ENCODE assay signal across 10 cellular contexts in genomic region chr19:3950871-3951861, GRCh38. TPM values are rescaled to one million over a fixed set of nuclear protein-coding genes. Genes with fewer than 3 reads are reported as not detected.
DNase-seq lines count a peak whose midpoint lies in the region; ATAC-seq and TF ChIP-seq lines count a peak whose summit lies in the region.
"Had no signal": no experiment of that assay in that cellular context is flagged by ENCODE, and none has a peak within 500 bp of the region (broad histone marks: within the 10 kb centered on the region; RNA-seq: fewer than 3 reads in every experiment).

No MANE protein-coding gene starts in this region.

- no peak overlapping the region for H3K4me3 ChIP-seq in HEK293 (ENCODE audit: low read depth, low read length)
- peak overlapping the region; percentile 74 for H3K4me3 ChIP-seq in left ventricle myocardium inferior
- peak overlapping the region; percentile 82 to 92 (median 89) for H3K4me3 ChIP-seq in skeletal muscle tissue (ENCODE audit: low read length in 3 of 3)

- H3K9ac ChIP-seq in skeletal muscle tissue (ENCODE audit: low read depth in 1 of 3, low read length in 3 of 3) = peak overlapping the region; percentile 94 to 99 (median 99)
- H3K9ac ChIP-seq: parathyroid adenoma had no signal

- DNase-seq in WTC11 (ENCODE audit: low spot score) (no peak), left ventricle myocardium inferior (peak; percentile 75), SKM-1 (lab: John Stamatoyannopoulos, UW; ENCODE audit: unreplicated experiment) (no peak), posterior cingulate gyrus (no peak)

- H3K9me3 Mint-ChIP-seq in WTC11 = no peaks in the 10 kb centered on the region

- H3K27me3 ChIP-seq in left ventricle myocardium inferior (ENCODE audit: low read depth) (no peaks in the 10 kb centered on the region), skeletal muscle tissue (ENCODE audit: control insufficient read depth in 3 of 3, insufficient read depth in 3 of 3, low read length in 3 of 3) (no peaks in the 10 kb centered on the region)

- H3K27ac Mint-ChIP-seq in WTC11 = no peak overlapping the region

- intact Hi-C loops in left ventricle myocardium inferior (cut with micrococcal nuclease) = no loop called here
- intact Hi-C loops in posterior cingulate gyrus (cut with DNase I) = no loop called here

- H3K27ac ChIP-seq in HEK293 (ENCODE audit: extremely low read depth, low read depth, low read length) (no peak overlapping the region), left ventricle myocardium inferior (replicated peaks) (peak overlapping the region; percentile 95), skeletal muscle tissue (ENCODE audit: low read depth, low read length) (peak overlapping the region; percentile 100)
- H3K27ac ChIP-seq: HL-60, parathyroid adenoma had no signal

- ATAC-seq in WTC11 (peak; percentile 40), GM19395 (IDR thresholded peaks at IDR 0.05; ENCODE audit: unreplicated experiment) (no peak), HG03439 (IDR thresholded peaks at IDR 0.05; ENCODE audit: unreplicated experiment) (no peak)

- H3K4me3 Mint-ChIP-seq in WTC11 = no peak overlapping the region

- H3K4me1 Mint-ChIP-seq in WTC11 = peaks cover 8% of the 10 kb centered on the region

- H3K36me3 ChIP-seq in HEK293 (ENCODE audit: control insufficient read depth in 2 of 2, insufficient read depth in 1 of 2, low read length in 2 of 2) (peaks cover 0 to 1% of the 10 kb centered on the region in 2 experiments; a peak in 1 of 3 replicates), left ventricle myocardium inferior (peaks cover 7% of the 10 kb centered on the region), skeletal muscle tissue (ENCODE audit: control insufficient read depth in 3 of 3, insufficient read depth in 3 of 3, low read length in 3 of 3) (peaks cover 0 to 11% (median 2%) of the 10 kb centered on the region in 3 donors)

- H3K4me1 ChIP-seq in HEK293 (ENCODE audit: control insufficient read depth, insufficient read depth, low read length) (no peaks in the 10 kb centered on the region), left ventricle myocardium inferior (peaks cover 73% of the 10 kb centered on the region), skeletal muscle tissue (ENCODE audit: control insufficient read depth in 3 of 3, insufficient read depth in 3 of 3, low read length in 3 of 3) (peaks cover 21 to 69% (median 56%) of the 10 kb centered on the region in 3 donors)
- H3K4me1 ChIP-seq: parathyroid adenoma had no signal

- no peaks in the 10 kb centered on the region for H3K27me3 Mint-ChIP-seq in WTC11 (ENCODE audit: low read depth)

- POLR2A ChIA-PET in HEK293 (lab: Yijun Ruan, JAX) = no interaction called here
- POLR2A ChIA-PET in WTC11 (lab: Charles Lee) = interaction anchor here (0.6 to 2.7 kb wide), 2 partner anchors 17 to 69 kb away, joined by 3 to 11 read pairs; no protein-coding TSS in a partner anchor

- H3K9me3 ChIP-seq in HEK293 (ENCODE audit: control insufficient read depth, insufficient read depth, low read depth, low read length) = no peaks in the 10 kb centered on the region
- H3K9me3 ChIP-seq in left ventricle myocardium inferior (replicated peaks) = no peaks in the 10 kb centered on the region
- H3K9me3 ChIP-seq in skeletal muscle tissue (ENCODE audit: control insufficient read depth in 3 of 3, low read length in 3 of 3) = no peaks in the 10 kb centered on the region

- TF ChIP-seq CTCF in HEK293 (tag by site-specific recombination; IDR thresholded peaks at IDR 0.05) (no peak), WTC11 (IDR thresholded peaks at IDR 0.05) (no peak), left ventricle myocardium inferior (IDR thresholded peaks at IDR 0.05; ENCODE audit: borderline replicate concordance) (no peak)

- H3K36me3 Mint-ChIP-seq in WTC11 = no peaks in the 10 kb centered on the region

- CTCF ChIA-PET in HEK293 (lab: Yijun Ruan, JAX) = no interaction called here
- CTCF ChIA-PET in WTC11 (lab: Charles Lee) = interaction anchor here (1.5 to 2.0 kb wide), 2 partner anchors 37 to 70 kb away, joined by 4 to 9 read pairs; no protein-coding TSS in a partner anchor

TF ChIP-seq in HEK293, 187 proteins besides CTCF, POLR2A, EP300 and RAD21:
- TF ChIP-seq ZNF639 (tag by site-specific recombination; IDR thresholded peaks at IDR 0.05) (no peak), ZNF600 (tag by site-specific recombination; IDR thresholded peaks at IDR 0.05) (0 out of 2 replicates have a peak, but pooled peaks have one; percentile 24)

TF ChIP-seq in WTC11, 78 proteins besides CTCF, POLR2A, EP300 and RAD21:
- TF ChIP-seq TEAD4 (CRISPR knock-in tag; IDR thresholded peaks at IDR 0.05) = no peak
- peak; percentile 50; the same call in 1 of the 2 replicates for TF ChIP-seq ZNF263 (CRISPR knock-in tag; IDR thresholded peaks at IDR 0.05; ENCODE audit: low read depth)

RNA-seq across cellular contexts. Expression of gene NMRK2, which starts 18.3 kb away (rescaled TPM):
- 50.4 to 61.9 TPM (median 51.1 TPM) in 3 replicates for total RNA-seq in WTC11 (2021)
- total RNA-seq in left ventricle myocardium inferior = 458 TPM
- 48.5 TPM for total RNA-seq in skeletal muscle tissue

RNA-seq across cellular contexts. Expression of gene DAPK3, which starts 19.7 kb away (rescaled TPM):
- total RNA-seq in WTC11 (2021) (61.5 to 73.5 TPM (median 68.4 TPM) in 3 replicates), left ventricle myocardium inferior (74.6 TPM), skeletal muscle tissue (63.7 TPM)

RNA-seq across cellular contexts. Expression of gene EEF2, which starts 34.1 kb away (rescaled TPM):
- total RNA-seq in WTC11 (2021) (3,572 to 3,864 TPM (median 3,852 TPM) in 3 replicates), left ventricle myocardium inferior (2,303 TPM), skeletal muscle tissue (4,276 TPM)

RNA-seq across cellular contexts. Expression of gene PIAS4, which starts 56.4 kb away (rescaled TPM):
- total RNA-seq in WTC11 (2021) (45.5 to 46.0 TPM (median 45.9 TPM) in 3 replicates), left ventricle myocardium inferior (15.4 TPM), skeletal muscle tissue (19.3 TPM)
